Comparison of ENCODE assay signal across 8 cellular contexts in genomic region chr11:66567787-66568123, GRCh38. TPM values are rescaled to one million over a fixed set of nuclear protein-coding genes. Genes with fewer than 3 reads are reported as not detected.
DNase-seq lines count a peak whose midpoint lies in the region; ATAC-seq and TF ChIP-seq lines count a peak whose summit lies in the region.

No MANE protein-coding gene starts in this region.

- H3K27ac Mint-ChIP-seq in GM23338: no peak overlapping the region
- H3K27ac Mint-ChIP-seq in activated CD4-positive, alpha-beta memory T cell treated with anti-CD3 and anti-CD28 coated beads for 36 hours: no peak overlapping the region

- H3K27me3 Mint-ChIP-seq in GM23338 (ENCODE audit: insufficient read depth, low read depth, poor library complexity): peaks cover 22% of the 10 kb centered on the region
- H3K27me3 Mint-ChIP-seq in activated CD4-positive, alpha-beta memory T cell treated with anti-CD3 and anti-CD28 coated beads for 36 hours: no peaks in the 10 kb centered on the region

- peak overlapping the region; percentile 57 for H3K4me3 ChIP-seq in GM23338
- H3K4me3 ChIP-seq in fibroblast of pulmonary artery (replicated peaks; ENCODE audit: low read depth, low read length): peak overlapping the region; percentile 45
- peak overlapping the region; percentile 59 to 77 (median 69) for H3K4me3 ChIP-seq in skeletal muscle tissue (ENCODE audit: low read length in 3 of 3)

- DNase-seq in GM23338 (ENCODE audit: low spot score): no peak
- DNase-seq in activated CD4-positive, alpha-beta memory T cell treated with anti-CD3 and anti-CD28 coated beads for 36 hours: no peak
- no peak for DNase-seq in fibroblast of pulmonary artery (ENCODE audit: low read depth)
- DNase-seq in DMS 273 treated with DMSO at 0.1 percent for 48 hours (lab: John Stamatoyannopoulos, UW): no peak
- DNase-seq in amniotic stem cell (lab: John Stamatoyannopoulos, UW): no peak
- DNase-seq in posterior vena cava (ENCODE audit: low spot score): no peak
- no peak for DNase-seq in posterior cingulate gyrus

- peak overlapping the region; percentile 78 for H3K4me2 ChIP-seq in GM23338

- ATAC-seq in GM23338: no peak

- H3K36me3 Mint-ChIP-seq in GM23338 (ENCODE audit: low read depth): peaks cover 5% of the 10 kb centered on the region; the same call in 2 of the 3 replicates
- no peaks in the 10 kb centered on the region for H3K36me3 Mint-ChIP-seq in activated CD4-positive, alpha-beta memory T cell treated with anti-CD3 and anti-CD28 coated beads for 36 hours

- peak overlapping the region; percentile 66; the same call in 1 of the 2 replicates for H2AFZ ChIP-seq in GM23338

- intact Hi-C loops in activated CD4-positive, alpha-beta memory T cell treated with anti-CD3 and anti-CD28 coated beads for 36 hours (cut with micrococcal nuclease): no loop called here
- intact Hi-C loops in posterior vena cava (cut with DNase I) (no loop called here), posterior cingulate gyrus (cut with DNase I) (no loop called here)

- H3K36me3 ChIP-seq in GM23338 (ENCODE audit: insufficient read depth) (no peaks in the 10 kb centered on the region), skeletal muscle tissue (ENCODE audit: control insufficient read depth in 3 of 3, insufficient read depth in 3 of 3, low read length in 3 of 3) (peaks cover 19 to 29% (median 27%) of the 10 kb centered on the region in 3 donors)

- H3K4me1 ChIP-seq in GM23338 (ENCODE audit: insufficient read depth): peaks cover 23% of the 10 kb centered on the region
- peaks cover 11 to 16% (median 12%) of the 10 kb centered on the region in 3 donors for H3K4me1 ChIP-seq in skeletal muscle tissue (ENCODE audit: control insufficient read depth in 3 of 3, insufficient read depth in 3 of 3, low read length in 3 of 3)

- POLR2A ChIA-PET in activated CD4-positive, alpha-beta memory T cell treated with anti-CD3 and anti-CD28 coated beads for 36 hours (lab: Charles Lee): interaction anchor here (1.3 to 1.5 kb wide), 2 partner anchors 71 to 88 kb away, joined by 4 to 5 read pairs; partner anchors contain the start of genes DPP3 and RBM4

- H3K9me3 Mint-ChIP-seq in GM23338: peaks cover 10% of the 10 kb centered on the region; the same call in 2 of the 3 replicates
- H3K9me3 Mint-ChIP-seq in activated CD4-positive, alpha-beta memory T cell treated with anti-CD3 and anti-CD28 coated beads for 36 hours: no peaks in the 10 kb centered on the region

- H3K27me3 ChIP-seq in GM23338 (ENCODE audit: insufficient read depth) (peaks cover 6% of the 10 kb centered on the region; the same call in 1 of the 2 replicates), skeletal muscle tissue (ENCODE audit: control insufficient read depth in 3 of 3, insufficient read depth in 3 of 3, low read length in 3 of 3) (no peaks in the 10 kb centered on the region)

- CTCF ChIA-PET in activated CD4-positive, alpha-beta memory T cell treated with anti-CD3 and anti-CD28 coated beads for 36 hours (lab: Charles Lee): interaction anchor here (2.0 to 2.1 kb wide), 2 partner anchors 25 to 111 kb away, joined by 8 to 13 read pairs; partner anchors contain the start of genes CCDC87, CCS and RBM4B

- no peak for TF ChIP-seq CTCF in GM23338 (conservative IDR thresholded peaks at IDR 0.05; ENCODE audit: low read depth in 2 of 2)
- no peak for TF ChIP-seq CTCF in fibroblast of pulmonary artery (IDR thresholded peaks at IDR 0.05; ENCODE audit: low read length, missing control alignments)

- H3K27ac ChIP-seq in GM23338 (ENCODE audit: low read depth): no peak overlapping the region
- no peak overlapping the region for H3K27ac ChIP-seq in skeletal muscle tissue (ENCODE audit: low read depth, low read length)

- peak overlapping the region; percentile 51 to 89 (median 64) for H3K9ac ChIP-seq in skeletal muscle tissue (ENCODE audit: low read depth in 1 of 3, low read length in 3 of 3)

- no peaks in the 10 kb centered on the region for H3K79me2 ChIP-seq in GM23338 (replicated peaks; ENCODE audit: insufficient read depth)

- H3K4me3 Mint-ChIP-seq in GM23338: peak overlapping the region; percentile 58
- H3K4me3 Mint-ChIP-seq in activated CD4-positive, alpha-beta memory T cell treated with anti-CD3 and anti-CD28 coated beads for 36 hours: peak overlapping the region; percentile 55

- no peaks in the 10 kb centered on the region for H4K20me1 ChIP-seq in GM23338 (replicated peaks; ENCODE audit: insufficient read depth)

- H3K9me3 ChIP-seq in skeletal muscle tissue (ENCODE audit: control insufficient read depth in 3 of 3, low read length in 3 of 3): no peaks in the 10 kb centered on the region

- H3K4me1 Mint-ChIP-seq in GM23338: peaks cover 19% of the 10 kb centered on the region
- peaks cover 6% of the 10 kb centered on the region for H3K4me1 Mint-ChIP-seq in activated CD4-positive, alpha-beta memory T cell treated with anti-CD3 and anti-CD28 coated beads for 36 hours (ENCODE audit: low read depth)

- H3K9me2 ChIP-seq in GM23338 (ENCODE audit: insufficient read depth): no peaks in the 10 kb centered on the region

- peaks cover 6% of the 10 kb centered on the region; the same call in 1 of the 2 replicates for H3F3A ChIP-seq in GM23338 (replicated peaks; ENCODE audit: low read depth)

TF ChIP-seq in GM23338, 12 proteins besides CTCF, POLR2A, EP300 and RAD21 (continues in another document):
- TF ChIP-seq EZH2 (IDR thresholded peaks at IDR 0.05; ENCODE audit: low read depth, unreplicated experiment) (no peak), ZNF114 (CRISPR knock-in tag; IDR thresholded peaks at IDR 0.05) (no peak), STAT1 (IDR thresholded peaks at IDR 0.05; ENCODE audit: unreplicated experiment) (no peak), NANOG (IDR thresholded peaks at IDR 0.05; ENCODE audit: borderline replicate concordance) (no peak), EZH2phosphoT487 (IDR thresholded peaks at IDR 0.05; ENCODE audit: unreplicated experiment) (no peak), ETS1 (IDR thresholded peaks at IDR 0.05) (no peak), ZNF331 (CRISPR knock-in tag; IDR thresholded peaks at IDR 0.05; ENCODE audit: low read depth) (no peak), CREB1 (CRISPR knock-in tag; IDR thresholded peaks at IDR 0.05; ENCODE audit: low read depth) (no peak)

RNA-seq across cellular contexts. Expression of gene CTSF, which starts 0.7 kb away (rescaled TPM):
- 39.9 and 51.1 TPM in 2 replicates for total RNA-seq in GM23338 (2014; rRNA removed; shearing (Covaris generic))
- 20.4 and 21.6 TPM in 2 replicates for polyA plus RNA-seq in GM23338 (2016; fragmentation: Nextera tagmentation; extraction: Ambion mirVana)
- total RNA-seq in activated CD4-positive, alpha-beta memory T cell treated with anti-CD3 and anti-CD28 coated beads for 36 hours: 1 to 10 TPM; 1.4 to 1.5 TPM
- total RNA-seq in skeletal muscle tissue (27.1 TPM), posterior vena cava (10 to 100 TPM; 38.6 to 73.9 TPM)

RNA-seq across cellular contexts. Expression of gene ACTN3, which starts 21.1 kb away (rescaled TPM):
- total RNA-seq in GM23338 (2014; rRNA removed; shearing (Covaris generic)): 3.8 and 6.3 TPM in 2 replicates
- 6.0 and 7.3 TPM in 2 replicates for polyA plus RNA-seq in GM23338 (2016; fragmentation: Nextera tagmentation; extraction: Ambion mirVana)
- under 1 TPM; 0.15 to 0.24 TPM for total RNA-seq in activated CD4-positive, alpha-beta memory T cell treated with anti-CD3 and anti-CD28 coated beads for 36 hours
- total RNA-seq in skeletal muscle tissue (156 TPM), posterior vena cava (under 1 TPM; 0.14 to 0.51 TPM)

RNA-seq across cellular contexts. Expression of gene ZDHHC24, which starts 21.9 kb away (rescaled TPM):
- 10.0 and 13.1 TPM in 2 replicates for total RNA-seq in GM23338 (2014; rRNA removed; shearing (Covaris generic))
- 5.6 and 7.3 TPM in 2 replicates for polyA plus RNA-seq in GM23338 (2016; fragmentation: Nextera tagmentation; extraction: Ambion mirVana)
- 10 to 100 TPM; 13.5 to 14.9 TPM for total RNA-seq in activated CD4-positive, alpha-beta memory T cell treated with anti-CD3 and anti-CD28 coated beads for 36 hours
- total RNA-seq in skeletal muscle tissue (3.7 TPM), posterior vena cava (1 to 10 TPM; 9.0 TPM)

RNA-seq across cellular contexts. Expression of gene CCDC87, which starts 25.1 kb away (rescaled TPM):
- total RNA-seq in GM23338 (2014; rRNA removed; shearing (Covaris generic)): 0.74 and 1.2 TPM in 2 replicates
- polyA plus RNA-seq in GM23338 (2016; fragmentation: Nextera tagmentation; extraction: Ambion mirVana): 0.12 and 0.39 TPM in 2 replicates
- under 1 TPM; 0.12 to 0.24 TPM for total RNA-seq in activated CD4-positive, alpha-beta memory T cell treated with anti-CD3 and anti-CD28 coated beads for 36 hours
- total RNA-seq in skeletal muscle tissue: not detected
- total RNA-seq in posterior vena cava: under 1 TPM; 0.24 to 0.46 TPM

RNA-seq across cellular contexts. Expression of gene CCS, which starts 25.2 kb away (rescaled TPM):
- total RNA-seq in GM23338 (2014; rRNA removed; shearing (Covaris generic)): 36.1 and 39.1 TPM in 2 replicates
- 53.2 and 60.7 TPM in 2 replicates for polyA plus RNA-seq in GM23338 (2016; fragmentation: Nextera tagmentation; extraction: Ambion mirVana)
- 10 to 100 TPM; 24.2 to 26.9 TPM for total RNA-seq in activated CD4-positive, alpha-beta memory T cell treated with anti-CD3 and anti-CD28 coated beads for 36 hours
- total RNA-seq in skeletal muscle tissue (27.7 TPM), posterior vena cava (10 to 100 TPM; 18.8 to 31.8 TPM)

Comparison
In these comparisons a context has a peak if more than half of its experiments do, and no peak if none do; other contexts are left out.
1. RNA of gene CTSF, which starts 0.7 kb away (total RNA-seq): 38.6 to 73.9 TPM in posterior vena cava, 39.9 to 51.1 TPM in GM23338 and 27.1 TPM in skeletal muscle tissue (single experiment); 1.4 to 1.5 TPM in activated CD4-positive, alpha-beta memory T cell treated with anti-CD3 and anti-CD28 coated beads for 36 hours; every median in the first group is over 10 times any median in the second.
2. RNA of gene ACTN3, which starts 21.1 kb away (total RNA-seq): 156 TPM in skeletal muscle tissue (single experiment); 3.8 to 6.3 TPM in GM23338, 0.14 to 0.51 TPM in posterior vena cava and 0.15 to 0.24 TPM in activated CD4-positive, alpha-beta memory T cell treated with anti-CD3 and anti-CD28 coated beads for 36 hours; every median in the first group is over 10 times any median in the second.
3. Peak in every context shown above with its lines, with median percentiles within 50 percentile points of each other: H3K4me3 ChIP-seq.